19 cellular contexts compared by ENCODE assay signal in the genomic region with DNA sequence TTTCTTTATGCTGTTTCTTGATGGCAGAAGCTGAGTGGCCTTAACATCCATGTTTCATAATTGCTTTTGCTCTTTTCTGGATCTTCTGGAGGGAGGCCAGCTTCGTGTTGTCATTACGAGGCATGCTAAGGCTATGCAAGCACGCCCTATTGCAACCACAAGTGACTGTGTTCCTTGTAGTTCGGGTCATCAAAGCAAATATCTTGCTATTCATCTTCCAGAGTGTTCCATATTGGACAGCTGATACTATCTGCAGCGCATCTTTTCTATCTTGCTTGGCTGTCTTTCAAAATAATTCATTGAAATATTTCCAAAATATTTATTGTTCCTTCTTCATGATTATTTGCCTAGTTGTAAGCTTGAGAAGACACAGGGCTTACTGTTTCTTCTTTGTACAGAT. TPM values are rescaled to one million over a fixed set of nuclear protein-coding genes. Genes with fewer than 3 reads are reported as not detected.
DNase-seq lines count a peak whose midpoint lies in the region; ATAC-seq and TF ChIP-seq lines count a peak whose summit lies in the region.
"Had no signal": no experiment of that assay in that cellular context is flagged by ENCODE, and none has a peak within 500 bp of the region (broad histone marks: within the 10 kb centered on the region; RNA-seq: fewer than 3 reads in every experiment).

No MANE protein-coding gene starts in this region.

- H3K4me1 ChIP-seq in thyroid gland, result peaks cover 8 to 24% of the 10 kb centered on the region in 2 donors
- H3K4me1 ChIP-seq: A549 had no signal

- H3K4me1 Mint-ChIP-seq in activated CD8-positive, alpha-beta T cell treated with anti-CD3 and anti-CD28 coated beads, Interleukin-2, amount 10 ng/mL, durations not matched to agents 7 days and 5 days (ENCODE audit: low read depth), result no peaks in the 10 kb centered on the region
- H3K4me1 Mint-ChIP-seq in activated CD8-positive, alpha-beta T cell treated with anti-CD3 and anti-CD28 coated beads for 36 hours (ENCODE audit: low read depth), result peaks cover 3% of the 10 kb centered on the region

- no peaks in the 10 kb centered on the region for H3K27me3 ChIP-seq in thyroid gland
- H3K27me3 ChIP-seq: esophagus muscularis mucosa, transverse colon had no signal

- no peak for TF ChIP-seq POLR2A in thyroid gland (IDR thresholded peaks at IDR 0.05)

- H3K4me3 ChIP-seq in foreskin fibroblast (ENCODE audit: low read depth in 1 of 2, low read length in 2 of 2), result no peak overlapping the region
- no peak overlapping the region for H3K4me3 ChIP-seq in thyroid gland (replicated peaks in 1 of 3)
- H3K4me3 ChIP-seq: A549, esophagus muscularis mucosa, skin epidermis, transverse colon had no signal

- no peak overlapping the region for H3K27ac Mint-ChIP-seq in activated CD8-positive, alpha-beta T cell treated with anti-CD3 and anti-CD28 coated beads, Interleukin-2, amount 10 ng/mL, durations not matched to agents 7 days and 5 days
- H3K27ac Mint-ChIP-seq in activated CD8-positive, alpha-beta T cell treated with anti-CD3 and anti-CD28 coated beads for 36 hours, result no peak overlapping the region
- H3K27ac Mint-ChIP-seq: activated B cell treated with CpG ODN at 0.5 μM for 24 hours; activated T-cell treated with anti-CD3 and anti-CD28 coated beads, Interleukin-2, amount 50 U/mL, for 72 hours had no signal

- ATAC-seq in activated CD8-positive, alpha-beta T cell treated with anti-CD3 and anti-CD28 coated beads, Interleukin-2, amount 10 ng/mL, durations not matched to agents 7 days and 5 days, result no peak
- no peak for ATAC-seq in activated CD8-positive, alpha-beta T cell treated with anti-CD3 and anti-CD28 coated beads for 36 hours
- ATAC-seq: A549; activated T-cell treated with anti-CD3 and anti-CD28 coated beads, Interleukin-2, amount 50 U/mL, for 72 hours had no signal

- 23 to 27% methylated on average over 5 of the region's 5 CpGs for WGBS in thyroid gland, 2 donors

- POLR2A ChIA-PET in activated CD8-positive, alpha-beta T cell treated with anti-CD3 and anti-CD28 coated beads, Interleukin-2, amount 10 ng/mL, durations not matched to agents 7 days and 5 days (lab: Charles Lee), result no interaction called here
- POLR2A ChIA-PET in activated CD8-positive, alpha-beta T cell treated with anti-CD3 and anti-CD28 coated beads for 36 hours (lab: Charles Lee), result no interaction called here

- H3K36me3 ChIP-seq in thyroid gland, result no peaks in the 10 kb centered on the region
- H3K36me3 ChIP-seq: transverse colon had no signal

- H3K9me3 Mint-ChIP-seq in activated CD8-positive, alpha-beta T cell treated with anti-CD3 and anti-CD28 coated beads, Interleukin-2, amount 10 ng/mL, durations not matched to agents 7 days and 5 days (ENCODE audit: insufficient read depth), result no peaks in the 10 kb centered on the region
- H3K9me3 Mint-ChIP-seq in activated CD8-positive, alpha-beta T cell treated with anti-CD3 and anti-CD28 coated beads for 36 hours, result no peaks in the 10 kb centered on the region
- H3K9me3 Mint-ChIP-seq: activated B cell treated with CpG ODN at 0.5 μM for 24 hours; activated T-cell treated with anti-CD3 and anti-CD28 coated beads, Interleukin-2, amount 50 U/mL, for 72 hours had no signal

- no peak for TF ChIP-seq CTCF in activated CD8-positive, alpha-beta T cell treated with anti-CD3 and anti-CD28 coated beads for 36 hours (IDR thresholded peaks at IDR 0.05)
- no peak for TF ChIP-seq CTCF in foreskin fibroblast (IDR thresholded peaks at IDR 0.05; ENCODE audit: low read depth, low read length)
- TF ChIP-seq CTCF in thyroid gland (IDR thresholded peaks at IDR 0.05), result no peak

- H3K27ac ChIP-seq in angular gyrus (ENCODE audit: low read depth, low read length) (peak overlapping the region; percentile 52), thyroid gland (no peak overlapping the region)
- H3K27ac ChIP-seq: A549, esophagus muscularis mucosa, skin epidermis, transverse colon had no signal

- CTCF ChIA-PET in activated CD8-positive, alpha-beta T cell treated with anti-CD3 and anti-CD28 coated beads, Interleukin-2, amount 10 ng/mL, durations not matched to agents 7 days and 5 days (lab: Charles Lee), result interaction anchor here (0.7 to 3.7 kb wide), 3 partner anchors 13 to 143 kb away, joined by 3 to 23 read pairs (median 3); no protein-coding TSS in a partner anchor
- CTCF ChIA-PET in activated CD8-positive, alpha-beta T cell treated with anti-CD3 and anti-CD28 coated beads for 36 hours (lab: Charles Lee), result interaction anchor here (0.9 to 2.9 kb wide), 4 partner anchors 13 to 559 kb away, joined by 3 to 20 read pairs (median 3); no protein-coding TSS in a partner anchor

- H3K4me3 Mint-ChIP-seq in activated CD8-positive, alpha-beta T cell treated with anti-CD3 and anti-CD28 coated beads, Interleukin-2, amount 10 ng/mL, durations not matched to agents 7 days and 5 days, result no peak overlapping the region
- no peak overlapping the region for H3K4me3 Mint-ChIP-seq in activated CD8-positive, alpha-beta T cell treated with anti-CD3 and anti-CD28 coated beads for 36 hours
- H3K4me3 Mint-ChIP-seq: activated B cell treated with CpG ODN at 0.5 μM for 24 hours; activated T-cell treated with anti-CD3 and anti-CD28 coated beads, Interleukin-2, amount 50 U/mL, for 72 hours had no signal

- H3K36me3 Mint-ChIP-seq in activated CD8-positive, alpha-beta T cell treated with anti-CD3 and anti-CD28 coated beads, Interleukin-2, amount 10 ng/mL, durations not matched to agents 7 days and 5 days (ENCODE audit: low read depth), result no peaks in the 10 kb centered on the region
- H3K36me3 Mint-ChIP-seq in activated CD8-positive, alpha-beta T cell treated with anti-CD3 and anti-CD28 coated beads for 36 hours (ENCODE audit: low read depth), result no peaks in the 10 kb centered on the region

- intact Hi-C loops in activated CD8-positive, alpha-beta T cell treated with anti-CD3 and anti-CD28 coated beads for 36 hours (cut with micrococcal nuclease), result no loop called here
- intact Hi-C loops in thyroid gland (cut with DNase I), result loop anchor here (10.0 kb wide), 1 partner anchor 145 kb away; no protein-coding TSS in a partner anchor

- H3K9me3 ChIP-seq in thyroid gland, result no peaks in the 10 kb centered on the region
- H3K9me3 ChIP-seq: A549, esophagus muscularis mucosa, transverse colon had no signal

- DNase-seq in activated CD8-positive, alpha-beta T cell treated with anti-CD3 and anti-CD28 coated beads, Interleukin-2, amount 10 ng/mL, durations not matched to agents 7 days and 5 days, result peak; percentile 12
- no peak for DNase-seq in activated CD8-positive, alpha-beta T cell treated with anti-CD3 and anti-CD28 coated beads for 36 hours
- DNase-seq in foreskin fibroblast, result peak; percentile 81 to 91
- peak; percentile 53 to 58 for DNase-seq in thyroid gland
- DNase-seq in NCI-H1436 (lab: John Stamatoyannopoulos, UW), result no peak
- no peak for DNase-seq in DMS53 treated with DMSO at 0.1 percent for 48 hours (lab: John Stamatoyannopoulos, UW; ENCODE audit: unreplicated experiment)
- no peak for DNase-seq in HPDE6-E6E7 (ENCODE audit: extremely low spot score)
- DNase-seq: activated B cell treated with CpG ODN at 0.5 μM for 24 hours; activated T-cell treated with anti-CD3 and anti-CD28 coated beads, Interleukin-2, amount 50 U/mL, for 72 hours; DMS153; NCI-H1092 treated with DMSO at 0.1 percent for 48 hours; NCI-H510A treated with DMSO at 0.1 percent for 48 hours; Right ventricle myocardium superior; transverse colon had no signal

- peaks cover 17% of the 10 kb centered on the region for H3K27me3 Mint-ChIP-seq in activated CD8-positive, alpha-beta T cell treated with anti-CD3 and anti-CD28 coated beads, Interleukin-2, amount 10 ng/mL, durations not matched to agents 7 days and 5 days (ENCODE audit: low read depth)
- H3K27me3 Mint-ChIP-seq in activated CD8-positive, alpha-beta T cell treated with anti-CD3 and anti-CD28 coated beads for 36 hours, result no peaks in the 10 kb centered on the region
- H3K27me3 Mint-ChIP-seq: activated B cell treated with CpG ODN at 0.5 μM for 24 hours had no signal

RNA-seq across cellular contexts. Expression of gene EPHB6, which starts 5.0 kb away (rescaled TPM):
- 1 to 10 TPM; 7.0 TPM for total RNA-seq in activated CD8-positive, alpha-beta T cell treated with anti-CD3 and anti-CD28 coated beads, Interleukin-2, amount 10 ng/mL, durations not matched to agents 7 days and 5 days
- 1 to 10 TPM; 3.5 to 5.5 TPM for total RNA-seq in activated CD8-positive, alpha-beta T cell treated with anti-CD3 and anti-CD28 coated beads for 36 hours
- total RNA-seq in thyroid gland, result 10 to 100 TPM; 20.0 to 46.2 (median 27.4) TPM

RNA-seq across cellular contexts. Expression of gene TRPV6, which starts 25.7 kb away (rescaled TPM):
- total RNA-seq in activated CD8-positive, alpha-beta T cell treated with anti-CD3 and anti-CD28 coated beads, Interleukin-2, amount 10 ng/mL, durations not matched to agents 7 days and 5 days, result not detected
- total RNA-seq in activated CD8-positive, alpha-beta T cell treated with anti-CD3 and anti-CD28 coated beads for 36 hours, result not detected
- total RNA-seq in thyroid gland, result 1 to 10 TPM in 2 of 4 donors, under 1 TPM in 2; 0.25 to 2.9 (median 1.2) TPM
- total RNA-seq: activated B cell treated with CpG ODN at 0.5 μM for 24 hours, cardiac septum, esophagus muscularis mucosa, Right ventricle myocardium superior had no signal

Comparison
In these comparisons a context has a peak if more than half of its experiments do, and no peak if none do; other contexts are left out.
1. DNase-seq: peak in activated CD8-positive, alpha-beta T cell treated with anti-CD3 and anti-CD28 coated beads, Interleukin-2, amount 10 ng/mL, durations not matched to agents 7 days and 5 days (single experiment), foreskin fibroblast (2 of 2) and thyroid gland (2 of 2); none in activated CD8-positive, alpha-beta T cell treated with anti-CD3 and anti-CD28 coated beads for 36 hours (single experiment), NCI-H1436 (single experiment), DMS53 treated with DMSO at 0.1 percent for 48 hours (single experiment) and HPDE6-E6E7 (single experiment).